ENCODE assay signal across 1 cellular context in genomic region chr17:66906321-66907278, GRCh38.
TF ChIP-seq lines count a peak whose summit lies in the region.

No MANE protein-coding gene starts in this region.

TF ChIP-seq in GM23338, 12 proteins besides CTCF, POLR2A, EP300 and RAD21 (continued from another document):
- TF ChIP-seq ZNF462 (CRISPR knock-in tag; IDR thresholded peaks at IDR 0.05), result no peak
- TF ChIP-seq CREB1 (CRISPR knock-in tag; IDR thresholded peaks at IDR 0.05; ENCODE audit: low read depth), result no peak
- no peak for TF ChIP-seq ETS1 (IDR thresholded peaks at IDR 0.05)
- TF ChIP-seq STAT1 (IDR thresholded peaks at IDR 0.05; ENCODE audit: unreplicated experiment), result no peak
- TF ChIP-seq NANOG (IDR thresholded peaks at IDR 0.05; ENCODE audit: borderline replicate concordance), result no peak
